23 cellular contexts compared by ENCODE assay signal in the genomic region with DNA sequence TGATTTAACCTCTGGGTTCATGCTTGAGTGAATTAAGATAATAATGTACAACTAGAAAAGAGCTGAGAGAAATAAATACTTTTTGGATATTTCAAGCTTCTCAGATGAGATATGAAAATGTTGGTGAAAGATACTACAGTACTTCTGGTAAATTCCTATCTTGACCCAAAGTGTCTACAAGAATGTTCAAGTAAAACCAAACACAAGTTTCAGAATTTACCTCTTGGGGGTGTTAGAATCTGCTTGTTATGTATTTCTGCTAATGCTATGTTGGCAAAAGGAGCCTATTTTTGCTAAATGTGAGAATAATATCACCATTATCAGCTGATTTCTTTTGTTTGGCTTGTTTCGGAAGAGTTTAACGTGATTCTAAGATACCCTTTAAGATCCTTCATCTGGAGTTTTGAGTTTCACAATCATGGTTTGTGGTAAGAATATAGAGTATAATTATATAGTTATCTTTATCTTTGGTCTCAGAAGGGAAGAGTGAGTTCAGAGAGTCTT.
"Had no signal": no experiment of that assay in that cellular context is flagged by ENCODE, and none has a peak within 500 bp of the region (broad histone marks: within the 10 kb centered on the region; RNA-seq: fewer than 3 reads in every experiment).

No MANE protein-coding gene starts in this region.

- ATAC-seq: effector memory CD8-positive, alpha-beta T cell; gastroesophageal sphincter; left cardiac atrium; lower lobe of right lung; natural killer cell treated with Interleukin-12 subunit alpha and Interleukin-12 subunit beta and Interleukin-15 and Interleukin-18, amount 100 ng/mL, for 72 hours; pancreas; right cardiac atrium had no signal

- H3K4me1 ChIP-seq: left ventricle myocardium inferior, lower lobe of right lung, pancreas, spleen had no signal

- H3K36me3 ChIP-seq: esophagus muscularis mucosa, gastroesophageal sphincter, left ventricle myocardium inferior, lower lobe of right lung, pancreas, spleen, stomach, thoracic aorta, transverse colon had no signal

- H3K27me3 ChIP-seq: esophagus muscularis mucosa, gastroesophageal sphincter, pancreas, spleen, stomach, transverse colon had no signal

- H3K9me3 ChIP-seq: esophagus muscularis mucosa, gastroesophageal sphincter, left ventricle myocardium inferior, lower lobe of right lung, pancreas, spleen, stomach, thoracic aorta, transverse colon had no signal

- DNase-seq: effector memory CD8-positive, alpha-beta T cell; foreskin fibroblast; glutamatergic neuron; kidney; left cardiac atrium; left ventricle myocardium inferior; lower lobe of right lung; midbrain; occipital lobe; pancreas; right cardiac atrium; spleen; stimulated activated CD4-positive, alpha-beta T cell treated with anti-CD3 and anti-CD28 coated beads, Interleukin-15, amount 100 ng/mL, for 24 hours; stimulated activated CD4-positive, alpha-beta T cell treated with anti-CD3 and anti-CD28 coated beads, Interleukin-1b, Interleukin-23, amount 100 ng/mL, for 48 hours; stimulated activated naive CD4-positive, alpha-beta T cell; stomach; substantia nigra; transverse colon had no signal

- H3K27ac ChIP-seq: epithelial cell of prostate, esophagus muscularis mucosa, gastroesophageal sphincter, left ventricle myocardium inferior, lower lobe of right lung, pancreas, spleen, thoracic aorta had no signal

- H3K4me3 ChIP-seq: esophagus muscularis mucosa, gastroesophageal sphincter, left ventricle myocardium inferior, lower lobe of right lung, pancreas, spleen, stomach, thoracic aorta, transverse colon had no signal
